Comparison of ENCODE assay signal across 8 cellular contexts in the genomic region with DNA sequence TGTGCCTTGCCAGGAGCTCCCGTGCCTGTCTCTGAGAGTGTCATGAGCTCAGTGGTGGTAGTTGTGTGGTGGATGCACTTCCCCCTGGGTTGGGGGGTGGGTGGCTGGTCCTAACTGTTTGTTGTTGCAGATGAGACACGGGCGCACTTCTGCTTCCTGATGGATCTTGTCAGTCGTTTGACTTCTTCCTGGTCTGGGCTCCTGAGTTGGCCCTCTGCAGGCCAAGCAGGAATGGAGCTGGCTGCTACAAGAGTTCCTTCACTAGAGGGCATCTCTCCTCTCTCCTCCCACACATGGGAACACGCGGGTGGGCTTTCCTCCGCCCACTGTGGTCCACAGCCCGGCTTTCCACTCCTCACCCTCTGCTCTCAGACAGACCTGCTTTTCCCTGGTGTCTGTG.
DNase-seq lines count a peak whose midpoint lies in the region; ATAC-seq and TF ChIP-seq lines count a peak whose summit lies in the region.

No MANE protein-coding gene starts in this region.

- peaks cover 3% of the 10 kb centered on the region for H3K4me1 Mint-ChIP-seq in endodermal cell

- no peak overlapping the region for H3K27ac ChIP-seq in endodermal cell (ENCODE audit: low read depth, low read length)

- peaks cover 14% of the 10 kb centered on the region for H3K27me3 Mint-ChIP-seq in endodermal cell (ENCODE audit: insufficient read depth)

- H3K4me3 ChIP-seq in endodermal cell (ENCODE audit: low read length) = no peak overlapping the region

- H3K36me3 ChIP-seq in endodermal cell (ENCODE audit: control insufficient read depth, insufficient read depth, low read length) = no peaks in the 10 kb centered on the region

- no peak overlapping the region for H3K4me3 Mint-ChIP-seq in endodermal cell

- ATAC-seq in HG03469 (IDR thresholded peaks at IDR 0.05; ENCODE audit: unreplicated experiment) = no peak

- DNase-seq in NCI-H2227 (lab: John Stamatoyannopoulos, UW; ENCODE audit: unreplicated experiment) (peak; percentile 12), NCI-H2227 treated with DMSO at 0.1 percent for 48 hours (lab: John Stamatoyannopoulos, UW) (no peak), NOMO-1 (lab: John Stamatoyannopoulos, UW; ENCODE audit: unreplicated experiment in 2 of 2) (peak; percentile 19 to 33), endodermal cell (peak; percentile 78), renal cortical epithelial cell (ENCODE audit: low read depth) (peak; percentile 11), NCI-H1417 treated with DMSO at 0.1 percent for 48 hours (lab: John Stamatoyannopoulos, UW) (no peak)
- no peak for DNase-seq in activated CD8-positive, alpha-beta memory T cell treated with anti-CD3 and anti-CD28 coated beads for 24 hours

- H3K27ac Mint-ChIP-seq in endodermal cell = no peak overlapping the region

- H3K9ac ChIP-seq in endodermal cell (ENCODE audit: extremely low read depth, low read length, poor library complexity, severe bottlenecking) = no peak overlapping the region

- H3K9me3 ChIP-seq in endodermal cell (ENCODE audit: control insufficient read depth, low read length) = no peaks in the 10 kb centered on the region

- WGBS in endodermal cell (ENCODE audit: insufficient coverage in 1 of 2, insufficient read length in 1 of 2), 2 experiments = 52% methylated on average over 7 of the region's 8 CpGs; no CpG with 5 or more reads in 1 of the 2 experiments

- peaks cover 17% of the 10 kb centered on the region for H3K27me3 ChIP-seq in endodermal cell (ENCODE audit: control insufficient read depth, insufficient read depth, low read length, poor library complexity, severe bottlenecking)

- TF ChIP-seq CTCF in endodermal cell (conservative IDR thresholded peaks at IDR 0.05) = peak; percentile 71

- H3K36me3 Mint-ChIP-seq in endodermal cell (ENCODE audit: low read depth) = no peaks in the 10 kb centered on the region

- no peaks in the 10 kb centered on the region for H3K4me1 ChIP-seq in endodermal cell (ENCODE audit: control insufficient read depth, insufficient read depth, low read length)

- H3K9me3 Mint-ChIP-seq in endodermal cell = no peaks in the 10 kb centered on the region

Comparison
In these comparisons a context has a peak if more than half of its experiments do, and no peak if none do; other contexts are left out.
1. DNase-seq: peak in NCI-H2227 (single experiment), NOMO-1 (2 of 2), endodermal cell (single experiment) and renal cortical epithelial cell (single experiment); none in NCI-H2227 treated with DMSO at 0.1 percent for 48 hours (single experiment), NCI-H1417 treated with DMSO at 0.1 percent for 48 hours (single experiment) and activated CD8-positive, alpha-beta memory T cell treated with anti-CD3 and anti-CD28 coated beads for 24 hours (single experiment).